1 cellular context compared by ENCODE assay signal in the genomic region with DNA sequence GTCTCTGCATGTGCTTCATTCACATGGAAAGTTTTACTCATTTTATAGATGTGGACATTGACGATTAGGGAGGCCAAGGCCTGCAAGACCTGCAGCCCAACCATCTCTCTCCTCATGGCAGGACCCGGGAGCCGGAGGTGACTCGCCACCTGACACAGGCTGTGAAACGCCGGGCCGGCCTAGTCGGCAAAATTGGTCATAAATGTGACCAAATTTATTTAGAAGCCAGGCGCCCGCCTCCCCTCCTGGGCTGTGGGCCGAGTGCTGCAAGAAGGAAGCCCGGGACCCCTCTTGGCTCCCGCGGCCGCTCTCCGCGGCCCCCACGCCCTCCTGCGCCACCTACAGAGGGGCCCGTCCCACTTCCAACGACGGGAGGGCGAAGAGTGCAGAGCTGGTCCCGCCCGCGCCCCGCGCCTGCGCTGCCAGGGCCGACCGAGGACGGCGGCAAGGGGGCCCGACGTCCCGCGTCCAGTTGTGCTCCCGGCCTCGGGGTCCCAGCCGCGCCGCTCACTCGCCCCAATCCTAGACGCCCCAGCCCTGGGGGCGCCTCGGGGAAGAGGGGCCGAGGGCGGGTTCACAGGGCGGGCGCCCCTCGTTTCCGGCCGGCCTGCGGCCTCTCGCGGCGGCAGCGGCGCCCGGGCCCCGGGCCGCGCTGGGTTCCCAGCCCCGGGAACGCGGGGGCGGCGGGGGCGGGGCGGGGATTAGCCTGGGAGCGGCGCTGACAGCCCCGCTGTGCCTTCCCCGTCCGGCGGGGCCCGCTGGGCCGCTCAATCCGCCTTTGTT.
A peak's percentile ranks its signal among the peaks of the same experiment; 100 is the strongest.
TF ChIP-seq lines count a peak whose summit lies in the region.

No MANE protein-coding gene starts in this region.

TF ChIP-seq in K562, 482 proteins besides CTCF, POLR2A, EP300 and RAD21 (continued from another document and continues in another):
- TF ChIP-seq MCM3 (IDR thresholded peaks at IDR 0.05) (no peak), YBX1 (IDR thresholded peaks at IDR 0.05) (no peak), RFX1 (IDR thresholded peaks at IDR 0.05) (no peak), TAL1 (IDR thresholded peaks at IDR 0.05) (no peak), FOXP1 (CRISPR knock-in tag; IDR thresholded peaks at IDR 0.05) (no peak), ZKSCAN1 (IDR thresholded peaks at IDR 0.05; ENCODE audit: low read depth, low read length) (no peak), TAF9B (IDR thresholded peaks at IDR 0.05; ENCODE audit: partially characterized antibody) (no peak), NUFIP1 (IDR thresholded peaks at IDR 0.05; ENCODE audit: partially characterized antibody) (no peak), RB1 (IDR thresholded peaks at IDR 0.05; ENCODE audit: low read depth) (peak; percentile 73; the same call in 1 of the 2 replicates), RBBP5 (IDR thresholded peaks at IDR 0.05; ENCODE audit: borderline replicate concordance, insufficient read depth, low read length, poor library complexity, severe bottlenecking) (peak; percentile 34), ILF3 (IDR thresholded peaks at IDR 0.05; ENCODE audit: borderline replicate concordance) (no peak), NCOR1 (IDR thresholded peaks at IDR 0.05) (no peak), KLF6 (CRISPR knock-in tag; IDR thresholded peaks at IDR 0.05; ENCODE audit: borderline replicate concordance) (no peak), SMARCB1 (IDR thresholded peaks at IDR 0.05; ENCODE audit: insufficient read length, low read depth) (no peak), LARP7 (IDR thresholded peaks at IDR 0.05) (no peak), ZKSCAN8 (CRISPR knock-in tag; IDR thresholded peaks at IDR 0.05) (no peak), ZNF134 (CRISPR knock-in tag; conservative IDR thresholded peaks at IDR 0.05) (no peak), ZNF133 (CRISPR knock-in tag; IDR thresholded peaks at IDR 0.05) (no peak), GATA2 (CRISPR knock-in tag; IDR thresholded peaks at IDR 0.05) (no peak), RUNX1 (IDR thresholded peaks at IDR 0.05; ENCODE audit: low read depth) (no peak), LEF1 (IDR thresholded peaks at IDR 0.05) (no peak), NONO (IDR thresholded peaks at IDR 0.05; ENCODE audit: low read depth in 2 of 2, low read length in 1 of 2) (peak in 1 of 2 experiments; percentile 79; a peak in 2 of 4 replicates)
- TF ChIP-seq, protein P1, sequence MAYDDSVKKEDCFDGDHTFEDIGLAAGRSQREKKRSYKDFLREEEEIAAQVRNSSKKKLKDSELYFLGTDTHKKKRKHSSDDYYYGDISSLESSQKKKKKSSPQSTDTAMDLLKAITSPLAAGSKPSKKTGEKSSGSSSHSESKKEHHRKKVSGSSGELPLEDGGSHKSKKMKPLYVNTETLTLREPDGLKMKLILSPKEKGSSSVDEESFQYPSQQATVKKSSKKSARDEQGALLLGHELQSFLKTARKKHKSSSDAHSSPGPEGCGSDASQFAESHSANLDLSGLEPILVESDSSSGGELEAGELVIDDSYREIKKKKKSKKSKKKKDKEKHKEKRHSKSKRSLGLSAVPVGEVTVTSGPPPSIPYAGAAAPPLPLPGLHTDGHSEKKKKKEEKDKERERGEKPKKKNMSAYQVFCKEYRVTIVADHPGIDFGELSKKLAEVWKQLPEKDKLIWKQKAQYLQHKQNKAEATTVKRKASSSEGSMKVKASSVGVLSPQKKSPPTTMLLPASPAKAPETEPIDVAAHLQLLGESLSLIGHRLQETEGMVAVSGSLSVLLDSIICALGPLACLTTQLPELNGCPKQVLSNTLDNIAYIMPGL (CRISPR knock-in tag; IDR thresholded peaks at IDR 0.05), result no peak
- TF ChIP-seq, protein P2, sequence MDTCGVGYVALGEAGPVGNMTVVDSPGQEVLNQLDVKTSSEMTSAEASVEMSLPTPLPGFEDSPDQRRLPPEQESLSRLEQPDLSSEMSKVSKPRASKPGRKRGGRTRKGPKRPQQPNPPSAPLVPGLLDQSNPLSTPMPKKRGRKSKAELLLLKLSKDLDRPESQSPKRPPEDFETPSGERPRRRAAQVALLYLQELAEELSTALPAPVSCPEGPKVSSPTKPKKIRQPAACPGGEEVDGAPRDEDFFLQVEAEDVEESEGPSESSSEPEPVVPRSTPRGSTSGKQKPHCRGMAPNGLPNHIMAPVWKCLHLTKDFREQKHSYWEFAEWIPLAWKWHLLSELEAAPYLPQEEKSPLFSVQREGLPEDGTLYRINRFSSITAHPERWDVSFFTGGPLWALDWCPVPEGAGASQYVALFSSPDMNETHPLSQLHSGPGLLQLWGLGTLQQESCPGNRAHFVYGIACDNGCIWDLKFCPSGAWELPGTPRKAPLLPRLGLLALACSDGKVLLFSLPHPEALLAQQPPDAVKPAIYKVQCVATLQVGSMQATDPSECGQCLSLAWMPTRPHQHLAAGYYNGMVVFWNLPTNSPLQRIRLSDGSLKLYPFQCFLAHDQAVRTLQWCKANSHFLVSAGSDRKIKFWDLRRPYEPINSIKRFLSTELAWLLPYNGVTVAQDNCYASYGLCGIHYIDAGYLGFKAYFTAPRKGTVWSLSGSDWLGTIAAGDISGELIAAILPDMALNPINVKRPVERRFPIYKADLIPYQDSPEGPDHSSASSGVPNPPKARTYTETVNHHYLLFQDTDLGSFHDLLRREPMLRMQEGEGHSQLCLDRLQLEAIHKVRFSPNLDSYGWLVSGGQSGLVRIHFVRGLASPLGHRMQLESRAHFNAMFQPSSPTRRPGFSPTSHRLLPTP (IDR thresholded peaks at IDR 0.05; ENCODE audit: borderline replicate concordance, extremely low read depth, insufficient read length), result no peak
- TF ChIP-seq, protein P3, sequence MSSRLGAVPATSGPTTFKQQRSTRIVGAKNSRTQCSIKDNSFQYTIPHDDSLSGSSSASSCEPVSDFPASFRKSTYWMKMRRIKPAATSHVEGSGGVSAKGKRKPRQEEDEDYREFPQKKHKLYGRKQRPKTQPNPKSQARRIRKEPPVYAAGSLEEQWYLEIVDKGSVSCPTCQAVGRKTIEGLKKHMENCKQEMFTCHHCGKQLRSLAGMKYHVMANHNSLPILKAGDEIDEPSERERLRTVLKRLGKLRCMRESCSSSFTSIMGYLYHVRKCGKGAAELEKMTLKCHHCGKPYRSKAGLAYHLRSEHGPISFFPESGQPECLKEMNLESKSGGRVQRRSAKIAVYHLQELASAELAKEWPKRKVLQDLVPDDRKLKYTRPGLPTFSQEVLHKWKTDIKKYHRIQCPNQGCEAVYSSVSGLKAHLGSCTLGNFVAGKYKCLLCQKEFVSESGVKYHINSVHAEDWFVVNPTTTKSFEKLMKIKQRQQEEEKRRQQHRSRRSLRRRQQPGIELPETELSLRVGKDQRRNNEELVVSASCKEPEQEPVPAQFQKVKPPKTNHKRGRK (tag; IDR thresholded peaks at IDR 0.05), result no peak
- TF ChIP-seq, protein P4, sequence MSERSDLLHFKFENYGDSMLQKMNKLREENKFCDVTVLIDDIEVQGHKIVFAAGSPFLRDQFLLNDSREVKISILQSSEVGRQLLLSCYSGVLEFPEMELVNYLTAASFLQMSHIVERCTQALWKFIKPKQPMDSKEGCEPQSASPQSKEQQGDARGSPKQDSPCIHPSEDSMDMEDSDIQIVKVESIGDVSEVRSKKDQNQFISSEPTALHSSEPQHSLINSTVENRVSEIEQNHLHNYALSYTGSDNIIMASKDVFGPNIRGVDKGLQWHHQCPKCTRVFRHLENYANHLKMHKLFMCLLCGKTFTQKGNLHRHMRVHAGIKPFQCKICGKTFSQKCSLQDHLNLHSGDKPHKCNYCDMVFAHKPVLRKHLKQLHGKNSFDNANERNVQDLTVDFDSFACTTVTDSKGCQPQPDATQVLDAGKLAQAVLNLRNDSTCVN (CRISPR knock-in tag; IDR thresholded peaks at IDR 0.05), result no peak
- TF ChIP-seq, protein P5, sequence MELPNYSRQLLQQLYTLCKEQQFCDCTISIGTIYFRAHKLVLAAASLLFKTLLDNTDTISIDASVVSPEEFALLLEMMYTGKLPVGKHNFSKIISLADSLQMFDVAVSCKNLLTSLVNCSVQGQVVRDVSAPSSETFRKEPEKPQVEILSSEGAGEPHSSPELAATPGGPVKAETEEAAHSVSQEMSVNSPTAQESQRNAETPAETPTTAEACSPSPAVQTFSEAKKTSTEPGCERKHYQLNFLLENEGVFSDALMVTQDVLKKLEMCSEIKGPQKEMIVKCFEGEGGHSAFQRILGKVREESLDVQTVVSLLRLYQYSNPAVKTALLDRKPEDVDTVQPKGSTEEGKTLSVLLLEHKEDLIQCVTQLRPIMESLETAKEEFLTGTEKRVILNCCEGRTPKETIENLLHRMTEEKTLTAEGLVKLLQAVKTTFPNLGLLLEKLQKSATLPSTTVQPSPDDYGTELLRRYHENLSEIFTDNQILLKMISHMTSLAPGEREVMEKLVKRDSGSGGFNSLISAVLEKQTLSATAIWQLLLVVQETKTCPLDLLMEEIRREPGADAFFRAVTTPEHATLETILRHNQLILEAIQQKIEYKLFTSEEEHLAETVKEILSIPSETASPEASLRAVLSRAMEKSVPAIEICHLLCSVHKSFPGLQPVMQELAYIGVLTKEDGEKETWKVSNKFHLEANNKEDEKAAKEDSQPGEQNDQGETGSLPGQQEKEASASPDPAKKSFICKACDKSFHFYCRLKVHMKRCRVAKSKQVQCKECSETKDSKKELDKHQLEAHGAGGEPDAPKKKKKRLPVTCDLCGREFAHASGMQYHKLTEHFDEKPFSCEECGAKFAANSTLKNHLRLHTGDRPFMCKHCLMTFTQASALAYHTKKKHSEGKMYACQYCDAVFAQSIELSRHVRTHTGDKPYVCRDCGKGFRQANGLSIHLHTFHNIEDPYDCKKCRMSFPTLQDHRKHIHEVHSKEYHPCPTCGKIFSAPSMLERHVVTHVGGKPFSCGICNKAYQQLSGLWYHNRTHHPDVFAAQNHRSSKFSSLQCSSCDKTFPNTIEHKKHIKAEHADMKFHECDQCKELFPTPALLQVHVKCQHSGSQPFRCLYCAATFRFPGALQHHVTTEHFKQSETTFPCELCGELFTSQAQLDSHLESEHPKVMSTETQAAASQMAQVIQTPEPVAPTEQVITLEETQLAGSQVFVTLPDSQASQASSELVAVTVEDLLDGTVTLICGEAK (IDR thresholded peaks at IDR 0.05), result no peak
- TF ChIP-seq, protein P5 (CRISPR knock-in tag; IDR thresholded peaks at IDR 0.05), result no peak
- TF ChIP-seq, protein P6, sequence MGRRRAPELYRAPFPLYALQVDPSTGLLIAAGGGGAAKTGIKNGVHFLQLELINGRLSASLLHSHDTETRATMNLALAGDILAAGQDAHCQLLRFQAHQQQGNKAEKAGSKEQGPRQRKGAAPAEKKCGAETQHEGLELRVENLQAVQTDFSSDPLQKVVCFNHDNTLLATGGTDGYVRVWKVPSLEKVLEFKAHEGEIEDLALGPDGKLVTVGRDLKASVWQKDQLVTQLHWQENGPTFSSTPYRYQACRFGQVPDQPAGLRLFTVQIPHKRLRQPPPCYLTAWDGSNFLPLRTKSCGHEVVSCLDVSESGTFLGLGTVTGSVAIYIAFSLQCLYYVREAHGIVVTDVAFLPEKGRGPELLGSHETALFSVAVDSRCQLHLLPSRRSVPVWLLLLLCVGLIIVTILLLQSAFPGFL (CRISPR knock-in tag; IDR thresholded peaks at IDR 0.05), result no peak
- TF ChIP-seq, protein P7, sequence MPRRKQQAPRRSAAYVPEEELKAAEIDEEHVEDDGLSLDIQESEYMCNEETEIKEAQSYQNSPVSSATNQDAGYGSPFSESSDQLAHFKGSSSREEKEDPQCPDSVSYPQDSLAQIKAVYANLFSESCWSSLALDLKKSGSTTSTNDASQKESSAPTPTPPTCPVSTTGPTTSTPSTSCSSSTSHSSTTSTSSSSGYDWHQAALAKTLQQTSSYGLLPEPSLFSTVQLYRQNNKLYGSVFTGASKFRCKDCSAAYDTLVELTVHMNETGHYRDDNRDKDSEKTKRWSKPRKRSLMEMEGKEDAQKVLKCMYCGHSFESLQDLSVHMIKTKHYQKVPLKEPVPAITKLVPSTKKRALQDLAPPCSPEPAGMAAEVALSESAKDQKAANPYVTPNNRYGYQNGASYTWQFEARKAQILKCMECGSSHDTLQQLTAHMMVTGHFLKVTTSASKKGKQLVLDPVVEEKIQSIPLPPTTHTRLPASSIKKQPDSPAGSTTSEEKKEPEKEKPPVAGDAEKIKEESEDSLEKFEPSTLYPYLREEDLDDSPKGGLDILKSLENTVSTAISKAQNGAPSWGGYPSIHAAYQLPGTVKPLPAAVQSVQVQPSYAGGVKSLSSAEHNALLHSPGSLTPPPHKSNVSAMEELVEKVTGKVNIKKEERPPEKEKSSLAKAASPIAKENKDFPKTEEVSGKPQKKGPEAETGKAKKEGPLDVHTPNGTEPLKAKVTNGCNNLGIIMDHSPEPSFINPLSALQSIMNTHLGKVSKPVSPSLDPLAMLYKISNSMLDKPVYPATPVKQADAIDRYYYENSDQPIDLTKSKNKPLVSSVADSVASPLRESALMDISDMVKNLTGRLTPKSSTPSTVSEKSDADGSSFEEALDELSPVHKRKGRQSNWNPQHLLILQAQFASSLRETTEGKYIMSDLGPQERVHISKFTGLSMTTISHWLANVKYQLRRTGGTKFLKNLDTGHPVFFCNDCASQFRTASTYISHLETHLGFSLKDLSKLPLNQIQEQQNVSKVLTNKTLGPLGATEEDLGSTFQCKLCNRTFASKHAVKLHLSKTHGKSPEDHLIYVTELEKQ (CRISPR knock-in tag; IDR thresholded peaks at IDR 0.05), result no peak
